1 cellular context compared by ENCODE assay signal in the genomic region with DNA sequence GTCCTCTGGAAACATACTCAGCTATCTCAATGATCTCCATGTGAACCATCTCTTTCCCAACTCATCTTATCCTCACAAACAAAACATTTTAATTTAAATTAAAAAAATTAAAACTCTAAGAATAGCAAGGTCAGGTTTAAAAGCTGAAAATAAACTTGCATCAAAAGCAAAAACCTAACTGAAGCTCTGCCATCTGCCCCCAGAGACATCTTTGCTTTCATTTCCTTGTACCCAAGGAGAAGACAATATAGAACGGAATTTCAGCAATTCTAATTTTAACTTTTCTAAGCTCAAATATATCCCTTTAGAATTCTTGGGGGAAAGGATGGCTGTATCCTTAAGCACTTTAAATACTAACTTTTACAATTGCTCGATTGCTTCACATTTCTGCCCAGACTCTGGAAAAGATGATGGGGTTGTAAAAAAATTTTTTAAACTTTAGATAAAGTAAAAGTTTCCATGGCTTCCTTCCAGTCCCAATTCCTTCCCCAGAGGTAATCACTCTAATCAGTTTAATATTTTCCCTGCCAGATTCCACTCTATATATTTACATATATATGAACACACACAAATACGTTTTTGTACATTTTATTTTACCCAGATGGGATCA.
TF ChIP-seq lines count a peak whose summit lies in the region.

No MANE protein-coding gene starts in this region.

TF ChIP-seq in GM23338, 12 proteins besides CTCF, POLR2A, EP300 and RAD21 (continued from another document):
- TF ChIP-seq, protein P1, sequence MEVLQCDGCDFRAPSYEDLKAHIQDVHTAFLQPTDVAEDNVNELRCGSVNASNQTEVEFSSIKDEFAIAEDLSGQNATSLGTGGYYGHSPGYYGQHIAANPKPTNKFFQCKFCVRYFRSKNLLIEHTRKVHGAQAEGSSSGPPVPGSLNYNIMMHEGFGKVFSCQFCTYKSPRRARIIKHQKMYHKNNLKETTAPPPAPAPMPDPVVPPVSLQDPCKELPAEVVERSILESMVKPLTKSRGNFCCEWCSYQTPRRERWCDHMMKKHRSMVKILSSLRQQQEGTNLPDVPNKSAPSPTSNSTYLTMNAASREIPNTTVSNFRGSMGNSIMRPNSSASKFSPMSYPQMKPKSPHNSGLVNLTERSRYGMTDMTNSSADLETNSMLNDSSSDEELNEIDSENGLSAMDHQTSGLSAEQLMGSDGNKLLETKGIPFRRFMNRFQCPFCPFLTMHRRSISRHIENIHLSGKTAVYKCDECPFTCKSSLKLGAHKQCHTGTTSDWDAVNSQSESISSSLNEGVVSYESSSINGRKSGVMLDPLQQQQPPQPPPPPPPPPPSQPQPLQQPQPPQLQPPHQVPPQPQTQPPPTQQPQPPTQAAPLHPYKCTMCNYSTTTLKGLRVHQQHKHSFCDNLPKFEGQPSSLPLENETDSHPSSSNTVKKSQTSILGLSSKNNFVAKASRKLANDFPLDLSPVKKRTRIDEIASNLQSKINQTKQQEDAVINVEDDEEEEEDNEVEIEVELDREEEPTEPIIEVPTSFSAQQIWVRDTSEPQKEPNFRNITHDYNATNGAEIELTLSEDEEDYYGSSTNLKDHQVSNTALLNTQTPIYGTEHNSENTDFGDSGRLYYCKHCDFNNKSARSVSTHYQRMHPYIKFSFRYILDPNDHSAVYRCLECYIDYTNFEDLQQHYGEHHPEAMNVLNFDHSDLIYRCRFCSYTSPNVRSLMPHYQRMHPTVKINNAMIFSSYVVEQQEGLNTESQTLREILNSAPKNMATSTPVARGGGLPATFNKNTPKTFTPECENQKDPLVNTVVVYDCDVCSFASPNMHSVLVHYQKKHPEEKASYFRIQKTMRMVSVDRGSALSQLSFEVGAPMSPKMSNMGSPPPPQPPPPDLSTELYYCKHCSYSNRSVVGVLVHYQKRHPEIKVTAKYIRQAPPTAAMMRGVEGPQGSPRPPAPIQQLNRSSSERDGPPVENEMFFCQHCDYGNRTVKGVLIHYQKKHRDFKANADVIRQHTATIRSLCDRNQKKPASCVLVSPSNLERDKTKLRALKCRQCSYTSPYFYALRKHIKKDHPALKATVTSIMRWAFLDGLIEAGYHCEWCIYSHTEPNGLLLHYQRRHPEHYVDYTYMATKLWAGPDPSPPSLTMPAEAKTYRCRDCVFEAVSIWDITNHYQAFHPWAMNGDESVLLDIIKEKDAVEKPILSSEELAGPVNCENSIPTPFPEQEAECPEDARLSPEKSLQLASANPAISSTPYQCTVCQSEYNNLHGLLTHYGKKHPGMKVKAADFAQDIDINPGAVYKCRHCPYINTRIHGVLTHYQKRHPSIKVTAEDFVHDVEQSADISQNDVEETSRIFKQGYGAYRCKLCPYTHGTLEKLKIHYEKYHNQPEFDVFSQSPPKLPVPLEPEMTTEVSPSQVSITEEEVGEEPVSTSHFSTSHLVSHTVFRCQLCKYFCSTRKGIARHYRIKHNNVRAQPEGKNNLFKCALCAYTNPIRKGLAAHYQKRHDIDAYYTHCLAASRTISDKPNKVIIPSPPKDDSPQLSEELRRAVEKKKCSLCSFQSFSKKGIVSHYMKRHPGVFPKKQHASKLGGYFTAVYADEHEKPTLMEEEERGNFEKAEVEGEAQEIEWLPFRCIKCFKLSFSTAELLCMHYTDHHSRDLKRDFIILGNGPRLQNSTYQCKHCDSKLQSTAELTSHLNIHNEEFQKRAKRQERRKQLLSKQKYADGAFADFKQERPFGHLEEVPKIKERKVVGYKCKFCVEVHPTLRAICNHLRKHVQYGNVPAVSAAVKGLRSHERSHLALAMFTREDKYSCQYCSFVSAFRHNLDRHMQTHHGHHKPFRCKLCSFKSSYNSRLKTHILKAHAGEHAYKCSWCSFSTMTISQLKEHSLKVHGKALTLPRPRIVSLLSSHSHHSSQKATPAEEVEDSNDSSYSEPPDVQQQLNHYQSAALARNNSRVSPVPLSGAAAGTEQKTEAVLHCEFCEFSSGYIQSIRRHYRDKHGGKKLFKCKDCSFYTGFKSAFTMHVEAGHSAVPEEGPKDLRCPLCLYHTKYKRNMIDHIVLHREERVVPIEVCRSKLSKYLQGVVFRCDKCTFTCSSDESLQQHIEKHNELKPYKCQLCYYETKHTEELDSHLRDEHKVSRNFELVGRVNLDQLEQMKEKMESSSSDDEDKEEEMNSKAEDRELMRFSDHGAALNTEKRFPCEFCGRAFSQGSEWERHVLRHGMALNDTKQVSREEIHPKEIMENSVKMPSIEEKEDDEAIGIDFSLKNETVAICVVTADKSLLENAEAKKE (CRISPR knock-in tag; IDR thresholded peaks at IDR 0.05), result no peak
- TF ChIP-seq JUNB (IDR thresholded peaks at IDR 0.05; ENCODE audit: unreplicated experiment) (no peak), ZNF114 (CRISPR knock-in tag; IDR thresholded peaks at IDR 0.05) (no peak)
